ENCODE assay signal across 1 cellular context in genomic region chr16:84537431-84538151, GRCh38.
TF ChIP-seq lines count a peak whose summit lies in the region.

No MANE protein-coding gene starts in this region.

TF ChIP-seq in K562, 482 proteins besides CTCF, POLR2A, EP300 and RAD21 (continued from another document and continues in another):
- TF ChIP-seq PBX2 (CRISPR knock-in tag; IDR thresholded peaks at IDR 0.05; ENCODE audit: low read depth) (no peak), PBX2 (tag; conservative IDR thresholded peaks at IDR 0.05; ENCODE audit: low read depth) (peak; percentile 96), TAF7 (tag; IDR thresholded peaks at IDR 0.05) (peak; percentile 53), ZMIZ1 (IDR thresholded peaks at IDR 0.05; ENCODE audit: low read depth in 2 of 2, low read length in 2 of 2) (peak in 1 of 2 experiments; percentile 38; a peak in 1 of 4 replicates), SIN3B (IDR thresholded peaks at IDR 0.05; ENCODE audit: low read depth) (no peak), RCOR1 (IDR thresholded peaks at IDR 0.05; ENCODE audit: borderline replicate concordance in 1 of 2, low read depth in 2 of 2, low read length in 2 of 2) (peak; percentile 22 to 66; a peak in 3 of 4 replicates), NCOR1 (IDR thresholded peaks at IDR 0.05) (peak; percentile 90), TAF9B (IDR thresholded peaks at IDR 0.05; ENCODE audit: partially characterized antibody) (peak; percentile 64), MGA (IDR thresholded peaks at IDR 0.05) (0 out of 2 replicates have a peak, but pooled peaks have one; percentile 3), TRIM24 (IDR thresholded peaks at IDR 0.05) (peak; percentile 64 to 74; a peak in 2 of 4 replicates), JUND (IDR thresholded peaks at IDR 0.05; ENCODE audit: borderline replicate concordance, low read depth, low read length) (peak; percentile 66; the same call in 1 of the 2 replicates), JUND (tag; IDR thresholded peaks at IDR 0.05; ENCODE audit: borderline replicate concordance, low read depth, low read length) (peak; percentile 57; the same call in 1 of the 3 replicates), HDAC1 (IDR thresholded peaks at IDR 0.05) (peak in 1 of 2 experiments; percentile 50; a peak in 1 of 4 replicates), VEZF1 (CRISPR knock-in tag; IDR thresholded peaks at IDR 0.05) (peak; percentile 49), E2F3 (CRISPR knock-in tag; IDR thresholded peaks at IDR 0.05) (0 out of 2 replicates have a peak, but pooled peaks have one; percentile 15), TBL1XR1 (IDR thresholded peaks at IDR 0.05; ENCODE audit: low read length in 2 of 2) (peak in 1 of 2 experiments; percentile 74; a peak in 1 of 4 replicates), CHAMP1 (IDR thresholded peaks at IDR 0.05) (peak; percentile 11; the same call in 1 of the 2 replicates), KLF1 (tag; IDR thresholded peaks at IDR 0.05) (no peak; the same call in 1 of the 2 replicates), NEUROD1 (IDR thresholded peaks at IDR 0.05; ENCODE audit: borderline replicate concordance, low read depth, low read length, partially characterized antibody) (peak; percentile 75), SMARCA5 (IDR thresholded peaks at IDR 0.05) (peak; percentile 41; the same call in 1 of the 2 replicates), UBTF (IDR thresholded peaks at IDR 0.05; ENCODE audit: borderline replicate concordance in 1 of 2, low read depth in 2 of 2, low read length in 2 of 2) (peak; percentile 31 to 55; a peak in 2 of 4 replicates), ZNF354B (CRISPR knock-in tag; IDR thresholded peaks at IDR 0.05) (no peak), ELF2 (CRISPR knock-in tag; IDR thresholded peaks at IDR 0.05) (0 out of 2 replicates have a peak, but pooled peaks have one; percentile 18), CBFA2T3 (IDR thresholded peaks at IDR 0.05) (peak; percentile 92), MBD2 (IDR thresholded peaks at IDR 0.05; ENCODE audit: borderline replicate concordance, low read depth) (peak; percentile 31; the same call in 1 of the 2 replicates), NFIC (IDR thresholded peaks at IDR 0.05) (peak; percentile 81), TCF3 (CRISPR knock-in tag; IDR thresholded peaks at IDR 0.05) (peak; percentile 88), RFX5 (IDR thresholded peaks at IDR 0.05; ENCODE audit: low read depth, low read length) (0 out of 2 replicates have a peak, but pooled peaks have one; percentile 4), SPI1 (IDR thresholded peaks at IDR 0.05; ENCODE audit: borderline replicate concordance, low read depth, low read length) (peak; percentile 66; the same call in 1 of the 2 replicates)
